ENCODE assay signal across 28 cellular contexts in the genomic region with DNA sequence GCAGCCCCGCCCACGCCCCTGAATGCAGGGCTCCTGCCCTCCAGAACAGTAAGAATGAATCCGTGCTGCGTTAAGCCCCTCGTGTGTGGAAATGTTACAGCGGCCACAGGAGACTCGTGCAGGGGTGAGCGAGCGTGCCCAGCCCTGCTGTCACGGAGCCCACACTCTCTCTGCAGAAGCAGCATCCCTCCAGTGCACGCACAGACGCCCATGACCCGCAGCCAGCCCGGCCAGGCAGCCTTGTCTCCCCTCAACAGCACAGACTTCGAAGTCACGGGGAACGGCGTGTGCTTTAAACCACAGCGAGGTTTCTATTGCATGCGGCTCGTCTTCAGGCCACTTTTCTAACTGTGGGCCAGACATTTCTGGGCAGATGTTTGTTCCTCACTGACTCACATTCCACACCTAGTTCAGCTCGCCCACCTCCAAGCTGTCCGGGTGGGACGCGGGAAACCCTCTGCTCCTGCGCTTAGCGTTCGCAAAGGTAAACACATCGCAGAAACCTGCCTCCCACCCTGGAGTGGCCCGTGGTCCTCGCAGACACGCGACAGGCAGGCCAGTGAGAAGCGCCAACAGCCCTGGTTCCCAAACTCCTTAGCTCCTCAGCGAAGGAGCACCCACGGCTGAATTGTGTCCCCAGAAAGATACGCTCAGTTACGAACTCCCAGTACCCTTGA.
A peak's percentile ranks its signal among the peaks of the same experiment; 100 is the strongest.
DNase-seq lines count a peak whose midpoint lies in the region; ATAC-seq and TF ChIP-seq lines count a peak whose summit lies in the region.
"Had no signal": no experiment of that assay in that cellular context is flagged by ENCODE, and none has a peak within 500 bp of the region (broad histone marks: within the 10 kb centered on the region; RNA-seq: fewer than 3 reads in every experiment).

No MANE protein-coding gene starts in this region.

- no peaks in the 10 kb centered on the region for H3K9me3 Mint-ChIP-seq in osteocyte (ENCODE audit: unreplicated experiment)
- H3K9me3 Mint-ChIP-seq: activated CD4-positive, alpha-beta T cell treated with anti-CD3 and anti-CD28 coated beads, Interleukin-2, amount 10 ng/mL, durations not matched to agents 24 days and 14 days; activated naive CD8-positive, alpha-beta T cell treated with anti-CD3 and anti-CD28 coated beads, Interleukin-2, amount 10 ng/mL, durations not matched to agents 7 days and 5 days; activated T-cell treated with anti-CD3 and anti-CD28 coated beads, Interleukin-2, amount 50 U/mL, for 24 hours; CD8-positive, alpha-beta T cell; effector memory CD8-positive, alpha-beta T cell; natural killer cell; T-cell had no signal

- TF ChIP-seq POLR2A in esophagus squamous epithelium (IDR thresholded peaks at IDR 0.05): no peak
- TF ChIP-seq POLR2A in esophagus muscularis mucosa (IDR thresholded peaks at IDR 0.05; ENCODE audit: low read depth): no peak

- peaks cover 0 to 31% (median 0%) of the 10 kb centered on the region in 11 experiments; a peak in 6 of 22 replicates for H4K20me1 ChIP-seq in BLaER1 treated with 17β-estradiol and CSF1 and Interleukin-3, amounts not matched to agents 10 nM and 100 nM

- intact Hi-C loops in esophagus squamous epithelium (cut with DNase I) (loop anchor here (10.0 kb wide), 1 partner anchor 80 kb away; a partner anchor contains a TSS), esophagus muscularis mucosa (cut with DNase I) (no loop called here)

- no peak for TF ChIP-seq EP300 in esophagus muscularis mucosa (IDR thresholded peaks at IDR 0.05)

- H3K4me2 ChIP-seq in BLaER1 treated with 17β-estradiol and CSF1 and Interleukin-3, amounts not matched to agents 10 nM and 100 nM: peak overlapping the region in 8 of 11 experiments; percentile 33 to 93 (median 62); a peak in 15 of 22 replicates

- H3K9me3 ChIP-seq in BLaER1 treated with 17β-estradiol and CSF1 and Interleukin-3, amounts not matched to agents 10 nM and 100 nM (replicated peaks in 1 of 11): no peaks in the 10 kb centered on the region; a peak in 2 of 22 replicates
- H3K9me3 ChIP-seq in esophagus squamous epithelium: no peaks in the 10 kb centered on the region
- H3K9me3 ChIP-seq in esophagus muscularis mucosa: no peaks in the 10 kb centered on the region
- H3K9me3 ChIP-seq: gastrocnemius medialis, mucosa of descending colon, pancreas had no signal

- H3K4me3 ChIP-seq in BLaER1 treated with 17β-estradiol and CSF1 and Interleukin-3, amounts not matched to agents 10 nM and 100 nM: no peak overlapping the region
- H3K4me3 ChIP-seq in esophagus squamous epithelium (no peak overlapping the region), esophagus muscularis mucosa (no peak overlapping the region)
- H3K4me3 ChIP-seq: gastrocnemius medialis, lung, mucosa of descending colon, pancreas had no signal

- H3K27me3 ChIP-seq in BLaER1 treated with 17β-estradiol and CSF1 and Interleukin-3, amounts not matched to agents 10 nM and 100 nM: peaks cover 0 to 48% (median 6%) of the 10 kb centered on the region in 11 experiments; a peak in 11 of 22 replicates
- H3K27me3 ChIP-seq in esophagus squamous epithelium: peaks cover 0 to 15% (median 0%) of the 10 kb centered on the region in 4 donors
- peaks cover 0 to 21% (median 0%) of the 10 kb centered on the region in 4 donors for H3K27me3 ChIP-seq in esophagus muscularis mucosa
- H3K27me3 ChIP-seq: pancreas had no signal

- no peak overlapping the region for H3K27ac ChIP-seq in BLaER1 treated with 17β-estradiol and CSF1 and Interleukin-3, amounts not matched to agents 10 nM and 100 nM
- H3K27ac ChIP-seq in RWPE1: peak overlapping the region; percentile 99
- H3K27ac ChIP-seq in esophagus squamous epithelium: peak overlapping the region; percentile 63 to 83 (median 79)
- H3K27ac ChIP-seq in esophagus muscularis mucosa (replicated peaks in 1 of 4): no peak overlapping the region
- H3K27ac ChIP-seq: gastrocnemius medialis, pancreas had no signal

- WGBS in esophagus squamous epithelium, 2 donors: 57 to 77% methylated on average over 10 to 19 of the region's 38 CpGs
- WGBS in esophagus muscularis mucosa: 82% methylated on average over 34 of the region's 38 CpGs

- POLR2A ChIA-PET in RWPE1 (lab: Yijun Ruan, JAX; ENCODE audit: low non-redundant PET): no interaction called here

- no peak overlapping the region for H3K4me3 Mint-ChIP-seq in osteocyte (ENCODE audit: unreplicated experiment)
- H3K4me3 Mint-ChIP-seq: activated CD4-positive, alpha-beta T cell treated with anti-CD3 and anti-CD28 coated beads, Interleukin-2, amount 10 ng/mL, durations not matched to agents 24 days and 14 days; activated naive CD8-positive, alpha-beta T cell treated with anti-CD3 and anti-CD28 coated beads, Interleukin-2, amount 10 ng/mL, durations not matched to agents 7 days and 5 days; activated T-cell treated with anti-CD3 and anti-CD28 coated beads, Interleukin-2, amount 50 U/mL, for 24 hours; CD8-positive, alpha-beta T cell; effector memory CD8-positive, alpha-beta T cell; natural killer cell; T-cell had no signal

- no peak overlapping the region for H3K9ac ChIP-seq in BLaER1 treated with 17β-estradiol and CSF1 and Interleukin-3, amounts not matched to agents 10 nM and 100 nM

- DNase-seq in RWPE1 (ENCODE audit: low spot score): no peak
- no peak for DNase-seq in esophagus squamous epithelium (lab: John Stamatoyannopoulos, UW)
- peak; percentile 81 for DNase-seq in osteocyte (ENCODE audit: extremely low spot score, unreplicated experiment)
- DNase-seq in activated CD8-positive, alpha-beta memory T cell treated with anti-CD3 and anti-CD28 coated beads, Interleukin-2, amount 50 U/mL, for 48 hours: no peak
- no peak for DNase-seq in esophagus muscularis mucosa (ENCODE audit: extremely low spot score)
- DNase-seq in COLO829 (ENCODE audit: low spot score): no peak
- DNase-seq: activated CD4-positive, alpha-beta T cell treated with anti-CD3 and anti-CD28 coated beads, Interleukin-2, amount 10 ng/mL, durations not matched to agents 24 days and 14 days; activated gamma-delta T cell; activated naive CD8-positive, alpha-beta T cell treated with anti-CD3 and anti-CD28 coated beads, Interleukin-2, amount 10 ng/mL, durations not matched to agents 7 days and 5 days; activated T-cell treated with anti-CD3 and anti-CD28 coated beads, Interleukin-2, amount 50 U/mL, for 24 hours; aorta; caudate nucleus; CD8-positive, alpha-beta T cell; effector memory CD8-positive, alpha-beta T cell; gastrocnemius medialis; natural killer cell; NCI-H1048; NCI-H446; NCI-H748 treated with DMSO at 0.1 percent for 48 hours; RPMI8226; stimulated activated CD4-positive, alpha-beta T cell treated with anti-CD3 and anti-CD28 coated beads, Interleukin-2, amount 100 ng/mL, for 24 hours; stimulated activated naive CD8-positive, alpha-beta T cell treated with anti-CD3 and anti-CD28 coated beads, Interleukin-15, Interleukin-2, amounts not matched to agents 100 U/mL and 50 U/mL, for 24 hours; T-cell had no signal

- no peaks in the 10 kb centered on the region for H3K27me3 Mint-ChIP-seq in osteocyte (ENCODE audit: unreplicated experiment)
- H3K27me3 Mint-ChIP-seq: activated CD4-positive, alpha-beta T cell treated with anti-CD3 and anti-CD28 coated beads, Interleukin-2, amount 10 ng/mL, durations not matched to agents 24 days and 14 days; activated naive CD8-positive, alpha-beta T cell treated with anti-CD3 and anti-CD28 coated beads, Interleukin-2, amount 10 ng/mL, durations not matched to agents 7 days and 5 days; activated T-cell treated with anti-CD3 and anti-CD28 coated beads, Interleukin-2, amount 50 U/mL, for 24 hours had no signal

- peaks cover 62% of the 10 kb centered on the region for H3K4me1 Mint-ChIP-seq in osteocyte (ENCODE audit: unreplicated experiment)
- H3K4me1 Mint-ChIP-seq: activated CD4-positive, alpha-beta T cell treated with anti-CD3 and anti-CD28 coated beads, Interleukin-2, amount 10 ng/mL, durations not matched to agents 24 days and 14 days; activated naive CD8-positive, alpha-beta T cell treated with anti-CD3 and anti-CD28 coated beads, Interleukin-2, amount 10 ng/mL, durations not matched to agents 7 days and 5 days; natural killer cell; T-cell had no signal

- H3K36me3 ChIP-seq in BLaER1 treated with 17β-estradiol and CSF1 and Interleukin-3, amounts not matched to agents 10 nM and 100 nM: no peaks in the 10 kb centered on the region
- peaks cover 0 to 21% (median 0%) of the 10 kb centered on the region in 3 donors for H3K36me3 ChIP-seq in esophagus squamous epithelium
- H3K36me3 ChIP-seq in esophagus muscularis mucosa: no peaks in the 10 kb centered on the region
- H3K36me3 ChIP-seq: gastrocnemius medialis, pancreas had no signal

- H3K4me1 ChIP-seq in BLaER1 treated with 17β-estradiol and CSF1 and Interleukin-3, amounts not matched to agents 10 nM and 100 nM: peaks cover 26 to 94% (median 65%) of the 10 kb centered on the region in 10 experiments
- peaks cover 20 to 67% (median 43%) of the 10 kb centered on the region in 3 donors for H3K4me1 ChIP-seq in esophagus squamous epithelium
- H3K4me1 ChIP-seq in esophagus muscularis mucosa: peaks cover 0 to 15% (median 0%) of the 10 kb centered on the region in 4 donors
- H3K4me1 ChIP-seq: gastrocnemius medialis, pancreas had no signal

- no peak overlapping the region for H3K27ac Mint-ChIP-seq in osteocyte (ENCODE audit: unreplicated experiment)
- H3K27ac Mint-ChIP-seq: activated CD4-positive, alpha-beta T cell treated with anti-CD3 and anti-CD28 coated beads, Interleukin-2, amount 10 ng/mL, durations not matched to agents 24 days and 14 days; activated naive CD8-positive, alpha-beta T cell treated with anti-CD3 and anti-CD28 coated beads, Interleukin-2, amount 10 ng/mL, durations not matched to agents 7 days and 5 days; activated T-cell treated with anti-CD3 and anti-CD28 coated beads, Interleukin-2, amount 50 U/mL, for 24 hours; CD8-positive, alpha-beta T cell; effector memory CD8-positive, alpha-beta T cell; natural killer cell; T-cell had no signal

- CTCF ChIA-PET in RWPE1 (lab: Yijun Ruan, JAX): interaction anchor here (0.6 to 0.7 kb wide), 2 partner anchors 10 to 17 kb away, joined by 4 read pairs; no protein-coding TSS in a partner anchor

- ATAC-seq in HG02798 (IDR thresholded peaks at IDR 0.05; ENCODE audit: poor library complexity, unreplicated experiment): no peak
- ATAC-seq: CD8-positive, alpha-beta T cell; effector memory CD8-positive, alpha-beta T cell; gastrocnemius medialis; mucosa of descending colon; natural killer cell; pancreas; stimulated activated naive CD8-positive, alpha-beta T cell treated with anti-CD3 and anti-CD28 coated beads, Interleukin-15, Interleukin-2, amounts not matched to agents 100 U/mL and 50 U/mL, for 24 hours; T-cell had no signal

- no peak for TF ChIP-seq CTCF in RWPE1 (conservative IDR thresholded peaks at IDR 0.05; ENCODE audit: low read depth)
- no peak for TF ChIP-seq CTCF in esophagus squamous epithelium (IDR thresholded peaks at IDR 0.05)
- no peak for TF ChIP-seq CTCF in osteocyte (IDR thresholded peaks at IDR 0.05)
- TF ChIP-seq CTCF in esophagus muscularis mucosa (IDR thresholded peaks at IDR 0.05): no peak

- H3K36me3 Mint-ChIP-seq in osteocyte (ENCODE audit: unreplicated experiment): no peaks in the 10 kb centered on the region
- H3K36me3 Mint-ChIP-seq: activated naive CD8-positive, alpha-beta T cell treated with anti-CD3 and anti-CD28 coated beads, Interleukin-2, amount 10 ng/mL, durations not matched to agents 7 days and 5 days; CD8-positive, alpha-beta T cell; natural killer cell; T-cell had no signal

Comparison
In these comparisons a context has a peak if more than half of its experiments do, and no peak if none do; other contexts are left out.
1. H3K27ac ChIP-seq: peak in RWPE1 (single experiment) and esophagus squamous epithelium (4 of 4); none in BLaER1 treated with 17β-estradiol and CSF1 and Interleukin-3, amounts not matched to agents 10 nM and 100 nM (0 of 11) and esophagus muscularis mucosa (0 of 4).